In the genomic region with DNA sequence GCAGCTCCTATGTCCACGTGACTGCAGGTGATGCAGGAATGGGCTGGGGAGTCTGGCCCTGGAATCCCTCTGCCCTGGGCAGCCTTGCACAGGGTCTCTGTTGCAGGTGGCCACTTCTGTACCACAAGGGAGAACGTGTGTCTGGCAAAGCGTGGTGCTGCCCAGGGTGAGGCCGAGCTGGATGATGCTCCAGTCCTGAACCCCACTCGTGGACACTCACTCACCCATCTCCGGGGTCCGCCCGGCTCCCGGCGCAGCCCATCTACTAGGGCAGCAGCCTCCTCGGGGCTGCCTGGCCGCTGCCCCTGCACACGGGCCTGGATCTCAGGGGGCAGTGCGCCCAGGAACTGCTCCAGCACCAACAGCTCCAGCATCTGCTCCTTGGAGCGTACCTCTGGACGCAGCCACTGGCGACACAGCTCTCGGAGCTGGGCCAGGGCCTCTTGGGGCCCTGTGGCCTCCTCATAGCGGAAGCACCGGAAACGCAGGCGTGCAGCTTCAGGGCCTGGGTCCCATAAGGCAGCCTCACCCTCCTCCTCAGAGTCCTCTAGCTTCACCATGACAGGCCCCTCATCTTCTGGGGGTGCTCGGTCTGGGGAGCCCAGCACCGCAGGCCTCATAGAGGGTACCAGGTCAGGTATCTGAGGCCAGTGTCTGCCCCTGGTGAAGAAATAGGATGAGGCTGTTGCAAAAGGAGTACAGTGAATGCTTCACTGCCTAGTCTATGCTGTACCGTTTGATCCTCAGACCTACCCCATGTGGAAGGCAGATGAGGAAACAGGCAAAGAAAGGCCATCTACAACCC, we compare ENCODE assay signal across 1 cellular context.
TF ChIP-seq lines count a peak whose summit lies in the region.

No MANE protein-coding gene starts in this region.

TF ChIP-seq in WTC11, 78 proteins besides CTCF, POLR2A, EP300 and RAD21:
- TF ChIP-seq SOX15 (CRISPR knock-in tag; IDR thresholded peaks at IDR 0.05): no peak
- TF ChIP-seq, protein P1, sequence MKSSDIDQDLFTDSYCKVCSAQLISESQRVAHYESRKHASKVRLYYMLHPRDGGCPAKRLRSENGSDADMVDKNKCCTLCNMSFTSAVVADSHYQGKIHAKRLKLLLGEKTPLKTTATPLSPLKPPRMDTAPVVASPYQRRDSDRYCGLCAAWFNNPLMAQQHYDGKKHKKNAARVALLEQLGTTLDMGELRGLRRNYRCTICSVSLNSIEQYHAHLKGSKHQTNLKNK (CRISPR knock-in tag; IDR thresholded peaks at IDR 0.05): no peak
- TF ChIP-seq PRRX2 (CRISPR knock-in tag; IDR thresholded peaks at IDR 0.05): no peak
- no peak for TF ChIP-seq ZNF317 (CRISPR knock-in tag; IDR thresholded peaks at IDR 0.05; ENCODE audit: borderline replicate concordance, low read depth)
- TF ChIP-seq GRHL2 (CRISPR knock-in tag; IDR thresholded peaks at IDR 0.05; ENCODE audit: insufficient replicate concordance, severe bottlenecking): no peak
- TF ChIP-seq KAT7 (CRISPR knock-in tag; IDR thresholded peaks at IDR 0.05; ENCODE audit: borderline replicate concordance): no peak
- TF ChIP-seq NR2C2 (CRISPR knock-in tag; IDR thresholded peaks at IDR 0.05): no peak
- TF ChIP-seq, protein P2, sequence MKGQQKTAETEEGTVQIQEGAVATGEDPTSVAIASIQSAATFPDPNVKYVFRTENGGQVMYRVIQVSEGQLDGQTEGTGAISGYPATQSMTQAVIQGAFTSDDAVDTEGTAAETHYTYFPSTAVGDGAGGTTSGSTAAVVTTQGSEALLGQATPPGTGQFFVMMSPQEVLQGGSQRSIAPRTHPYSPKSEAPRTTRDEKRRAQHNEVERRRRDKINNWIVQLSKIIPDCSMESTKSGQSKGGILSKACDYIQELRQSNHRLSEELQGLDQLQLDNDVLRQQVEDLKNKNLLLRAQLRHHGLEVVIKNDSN (CRISPR knock-in tag; IDR thresholded peaks at IDR 0.05): no peak
- TF ChIP-seq, protein P3, sequence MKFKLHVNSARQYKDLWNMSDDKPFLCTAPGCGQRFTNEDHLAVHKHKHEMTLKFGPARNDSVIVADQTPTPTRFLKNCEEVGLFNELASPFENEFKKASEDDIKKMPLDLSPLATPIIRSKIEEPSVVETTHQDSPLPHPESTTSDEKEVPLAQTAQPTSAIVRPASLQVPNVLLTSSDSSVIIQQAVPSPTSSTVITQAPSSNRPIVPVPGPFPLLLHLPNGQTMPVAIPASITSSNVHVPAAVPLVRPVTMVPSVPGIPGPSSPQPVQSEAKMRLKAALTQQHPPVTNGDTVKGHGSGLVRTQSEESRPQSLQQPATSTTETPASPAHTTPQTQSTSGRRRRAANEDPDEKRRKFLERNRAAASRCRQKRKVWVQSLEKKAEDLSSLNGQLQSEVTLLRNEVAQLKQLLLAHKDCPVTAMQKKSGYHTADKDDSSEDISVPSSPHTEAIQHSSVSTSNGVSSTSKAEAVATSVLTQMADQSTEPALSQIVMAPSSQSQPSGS (CRISPR knock-in tag; IDR thresholded peaks at IDR 0.05; ENCODE audit: borderline replicate concordance, low read depth): no peak
- no peak for TF ChIP-seq EMX1 (CRISPR knock-in tag; IDR thresholded peaks at IDR 0.05)
- TF ChIP-seq ZNF671 (CRISPR knock-in tag; IDR thresholded peaks at IDR 0.05): no peak
- TF ChIP-seq, protein P4, sequence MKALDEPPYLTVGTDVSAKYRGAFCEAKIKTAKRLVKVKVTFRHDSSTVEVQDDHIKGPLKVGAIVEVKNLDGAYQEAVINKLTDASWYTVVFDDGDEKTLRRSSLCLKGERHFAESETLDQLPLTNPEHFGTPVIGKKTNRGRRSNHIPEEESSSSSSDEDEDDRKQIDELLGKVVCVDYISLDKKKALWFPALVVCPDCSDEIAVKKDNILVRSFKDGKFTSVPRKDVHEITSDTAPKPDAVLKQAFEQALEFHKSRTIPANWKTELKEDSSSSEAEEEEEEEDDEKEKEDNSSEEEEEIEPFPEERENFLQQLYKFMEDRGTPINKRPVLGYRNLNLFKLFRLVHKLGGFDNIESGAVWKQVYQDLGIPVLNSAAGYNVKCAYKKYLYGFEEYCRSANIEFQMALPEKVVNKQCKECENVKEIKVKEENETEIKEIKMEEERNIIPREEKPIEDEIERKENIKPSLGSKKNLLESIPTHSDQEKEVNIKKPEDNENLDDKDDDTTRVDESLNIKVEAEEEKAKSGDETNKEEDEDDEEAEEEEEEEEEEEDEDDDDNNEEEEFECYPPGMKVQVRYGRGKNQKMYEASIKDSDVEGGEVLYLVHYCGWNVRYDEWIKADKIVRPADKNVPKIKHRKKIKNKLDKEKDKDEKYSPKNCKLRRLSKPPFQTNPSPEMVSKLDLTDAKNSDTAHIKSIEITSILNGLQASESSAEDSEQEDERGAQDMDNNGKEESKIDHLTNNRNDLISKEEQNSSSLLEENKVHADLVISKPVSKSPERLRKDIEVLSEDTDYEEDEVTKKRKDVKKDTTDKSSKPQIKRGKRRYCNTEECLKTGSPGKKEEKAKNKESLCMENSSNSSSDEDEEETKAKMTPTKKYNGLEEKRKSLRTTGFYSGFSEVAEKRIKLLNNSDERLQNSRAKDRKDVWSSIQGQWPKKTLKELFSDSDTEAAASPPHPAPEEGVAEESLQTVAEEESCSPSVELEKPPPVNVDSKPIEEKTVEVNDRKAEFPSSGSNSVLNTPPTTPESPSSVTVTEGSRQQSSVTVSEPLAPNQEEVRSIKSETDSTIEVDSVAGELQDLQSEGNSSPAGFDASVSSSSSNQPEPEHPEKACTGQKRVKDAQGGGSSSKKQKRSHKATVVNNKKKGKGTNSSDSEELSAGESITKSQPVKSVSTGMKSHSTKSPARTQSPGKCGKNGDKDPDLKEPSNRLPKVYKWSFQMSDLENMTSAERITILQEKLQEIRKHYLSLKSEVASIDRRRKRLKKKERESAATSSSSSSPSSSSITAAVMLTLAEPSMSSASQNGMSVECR (CRISPR knock-in tag; IDR thresholded peaks at IDR 0.05; ENCODE audit: borderline replicate concordance): no peak
- TF ChIP-seq MYBL2 (CRISPR knock-in tag; IDR thresholded peaks at IDR 0.05): no peak
